In genomic region chrX:12021708-12022107, GRCh38 we compare ENCODE assay signal across 23 cellular contexts.
"Had no signal": no experiment of that assay in that cellular context is flagged by ENCODE, and none has a peak within 500 bp of the region (broad histone marks: within the 10 kb centered on the region; RNA-seq: fewer than 3 reads in every experiment).

No MANE protein-coding gene starts in this region.

- ATAC-seq: activated CD8-positive, alpha-beta memory T cell treated with anti-CD3 and anti-CD28 coated beads, Interleukin-2, amount 10 ng/mL, durations not matched to agents 7 days and 5 days; activated T-cell treated with anti-CD3 and anti-CD28 coated beads, Interleukin-2, amount 50 U/mL, for 4 hours; PC-3 had no signal

- DNase-seq: activated B cell treated with CpG ODN at 0.5 μM for 24 hours; activated CD4-positive, alpha-beta T cell treated with anti-CD3 and anti-CD28 coated beads for 1 hour; activated CD4-positive, alpha-beta T cell treated with anti-CD3 and anti-CD28 coated beads, Interleukin-2, amount 10 ng/mL, durations not matched to agents 24 days and 14 days; activated CD4-positive, alpha-beta T cell treated with anti-CD3 and anti-CD28 coated beads, Interleukin-2, amount 50 U/mL, for 48 hours; activated CD8-positive, alpha-beta memory T cell treated with anti-CD3 and anti-CD28 coated beads, Interleukin-2, amount 10 ng/mL, durations not matched to agents 7 days and 5 days; activated effector memory CD4-positive, alpha-beta T cell treated with anti-CD3 and anti-CD28 coated beads, Interleukin-2, amount 50 U/mL, for 16 hours; activated naive CD4-positive, alpha-beta T cell treated with anti-CD3 and anti-CD28 coated beads, Interleukin-2, amount 10 ng/mL, durations not matched to agents 7 days and 5 days; activated naive CD8-positive, alpha-beta T cell treated with anti-CD3 and anti-CD28 coated beads, Interleukin-2, amount 10 ng/mL, durations not matched to agents 7 days and 5 days; activated T-cell treated with anti-CD3 and anti-CD28 coated beads, Interleukin-2, amount 50 U/mL, for 4 hours; aorta; Karpas-422; NCI-H1105 treated with DMSO at 0.1 percent for 48 hours; NCI-H1436 treated with DMSO at 0.1 percent for 48 hours; NCI-H187; NCI-H2081; NCI-H510A treated with DMSO at 0.1 percent for 48 hours; NCI-H69; PC-3; SIG-M5; T-helper 2 cell; T1000 had no signal

- FAIRE-seq: RCC 7860, TTC549 had no signal
